ENCODE assay signal across 25 cellular contexts in genomic region chr18:51241226-51241625, GRCh38. TPM values are rescaled to one million over a fixed set of nuclear protein-coding genes. Genes with fewer than 3 reads are reported as not detected.
DNase-seq lines count a peak whose midpoint lies in the region; ATAC-seq, FAIRE-seq and TF ChIP-seq lines count a peak whose summit lies in the region.
"Had no signal": no experiment of that assay in that cellular context is flagged by ENCODE, and none has a peak within 500 bp of the region (broad histone marks: within the 10 kb centered on the region; RNA-seq: fewer than 3 reads in every experiment).

No MANE protein-coding gene starts in this region.

- H3K9ac ChIP-seq in endodermal cell (ENCODE audit: extremely low read depth, low read length, poor library complexity, severe bottlenecking), result no peak overlapping the region
- H3K9ac ChIP-seq: BLaER1, GM23248 had no signal

- H3K27me3 ChIP-seq in endodermal cell (ENCODE audit: control insufficient read depth, insufficient read depth, low read length, poor library complexity, severe bottlenecking) (no peaks in the 10 kb centered on the region), aorta (ENCODE audit: control insufficient read depth in 1 of 2, insufficient read depth in 2 of 2, low read length in 1 of 2) (no peaks in the 10 kb centered on the region)
- H3K27me3 ChIP-seq: BLaER1 had no signal

- FAIRE-seq in D721Med (lab: Jason Lieb, UNC), result peak; percentile 11
- FAIRE-seq: A204.1, GM12878, GM19239, H54 had no signal

- intact Hi-C loops in aorta (cut with DNase I), result no loop called here

- no peak for DNase-seq in D721Med (ENCODE audit: insufficient read length, low spot score)
- peak; percentile 22 for DNase-seq in NCI-H82 treated with DMSO at 0.1 percent for 48 hours (lab: John Stamatoyannopoulos, UW; ENCODE audit: unreplicated experiment)
- DNase-seq in endodermal cell, result no peak
- DNase-seq in chondrocyte (ENCODE audit: low spot score), result no peak
- no peak for DNase-seq in aorta
- DNase-seq: Caco-2; CD4-positive, CD25-positive, alpha-beta regulatory T cell; CD8-positive, alpha-beta T cell; DMS 273 treated with DMSO at 0.1 percent for 48 hours; DMS79; EL; GDM1; GM23248; HFFc6 had no signal

- H3K36me3 ChIP-seq in endodermal cell (ENCODE audit: control insufficient read depth, insufficient read depth, low read length) (no peaks in the 10 kb centered on the region), aorta (ENCODE audit: control insufficient read depth in 1 of 2, insufficient read depth in 2 of 2, low read length in 1 of 2) (no peaks in the 10 kb centered on the region)
- H3K36me3 ChIP-seq: BLaER1, HAP-1 had no signal

- H3K27ac Mint-ChIP-seq in endodermal cell (no peak overlapping the region), chondrocyte (ENCODE audit: unreplicated experiment) (no peak overlapping the region)
- H3K27ac Mint-ChIP-seq in stimulated activated memory B cell treated with anti-CD40 and anti-IgM and Interleukin-4, amounts not matched to agents 10 μg/mL and 1 μg/mL and 100 μg/mL, for 72 hours, result peak overlapping the region; percentile 11
- H3K27ac Mint-ChIP-seq: B cell; CD8-positive, alpha-beta T cell; HFFc6 had no signal

- H3K4me3 Mint-ChIP-seq in endodermal cell, result no peak overlapping the region
- no peak overlapping the region for H3K4me3 Mint-ChIP-seq in stimulated activated memory B cell treated with anti-CD40 and anti-IgM and Interleukin-4, amounts not matched to agents 10 μg/mL and 1 μg/mL and 100 μg/mL, for 72 hours
- H3K4me3 Mint-ChIP-seq in chondrocyte (ENCODE audit: unreplicated experiment), result no peak overlapping the region
- H3K4me3 Mint-ChIP-seq: B cell; CD4-positive, CD25-positive, alpha-beta regulatory T cell; CD8-positive, alpha-beta T cell; HFFc6 had no signal

- TF ChIP-seq CTCF in D721Med (IDR thresholded peaks at IDR 0.05; ENCODE audit: insufficient read depth, missing control alignments) (no peak), endodermal cell (conservative IDR thresholded peaks at IDR 0.05) (no peak), chondrocyte (IDR thresholded peaks at IDR 0.05) (no peak)

- H3K9me3 Mint-ChIP-seq in endodermal cell (no peaks in the 10 kb centered on the region), chondrocyte (ENCODE audit: low read depth) (no peaks in the 10 kb centered on the region)
- H3K9me3 Mint-ChIP-seq in stimulated activated memory B cell treated with anti-CD40 and anti-IgM and Interleukin-4, amounts not matched to agents 10 μg/mL and 1 μg/mL and 100 μg/mL, for 72 hours, result no peaks in the 10 kb centered on the region
- H3K9me3 Mint-ChIP-seq: CD8-positive, alpha-beta T cell; HFFc6 had no signal

- H3K27ac ChIP-seq in endodermal cell (ENCODE audit: low read depth, low read length) (no peak overlapping the region), aorta (ENCODE audit: low read depth in 1 of 2, low read length in 2 of 2) (no peak overlapping the region)
- H3K27ac ChIP-seq: 22Rv1, BLaER1, C4-2B, GM23248 had no signal

- H3K27me3 Mint-ChIP-seq in endodermal cell (ENCODE audit: insufficient read depth) (no peaks in the 10 kb centered on the region), chondrocyte (ENCODE audit: low read depth) (no peaks in the 10 kb centered on the region)
- H3K27me3 Mint-ChIP-seq in stimulated activated memory B cell treated with anti-CD40 and anti-IgM and Interleukin-4, amounts not matched to agents 10 μg/mL and 1 μg/mL and 100 μg/mL, for 72 hours, result no peaks in the 10 kb centered on the region
- H3K27me3 Mint-ChIP-seq: CD4-positive, CD25-positive, alpha-beta regulatory T cell had no signal

- H3K9me3 ChIP-seq in endodermal cell (ENCODE audit: control insufficient read depth, low read length) (no peaks in the 10 kb centered on the region), aorta (ENCODE audit: control insufficient read depth, low read length) (no peaks in the 10 kb centered on the region)
- H3K9me3 ChIP-seq: Caco-2, HAP-1 had no signal

- H3K4me1 ChIP-seq in endodermal cell (ENCODE audit: control insufficient read depth, insufficient read depth, low read length), result peaks cover 6% of the 10 kb centered on the region
- no peaks in the 10 kb centered on the region for H3K4me1 ChIP-seq in aorta (ENCODE audit: control insufficient read depth in 1 of 2, insufficient read depth in 2 of 2, low read length in 2 of 2)
- H3K4me1 ChIP-seq: HAP-1 had no signal

- H3K4me3 ChIP-seq in endodermal cell (ENCODE audit: low read length), result peak overlapping the region; percentile 38
- no peak overlapping the region for H3K4me3 ChIP-seq in aorta (ENCODE audit: low read length in 2 of 2)
- H3K4me3 ChIP-seq: BLaER1, GM12878, GM23248, HAP-1 had no signal

- H3K4me1 Mint-ChIP-seq in endodermal cell (peaks cover 23% of the 10 kb centered on the region), chondrocyte (ENCODE audit: low read depth) (peaks cover 12% of the 10 kb centered on the region)
- no peaks in the 10 kb centered on the region for H3K4me1 Mint-ChIP-seq in stimulated activated memory B cell treated with anti-CD40 and anti-IgM and Interleukin-4, amounts not matched to agents 10 μg/mL and 1 μg/mL and 100 μg/mL, for 72 hours
- H3K4me1 Mint-ChIP-seq: B cell had no signal

- no peak for ATAC-seq in stimulated activated memory B cell treated with anti-CD40 and anti-IgM and Interleukin-4, amounts not matched to agents 10 μg/mL and 1 μg/mL and 100 μg/mL, for 72 hours
- ATAC-seq in aorta (ENCODE audit: low FRiP score), result no peak
- no peak for ATAC-seq in HG03280 (IDR thresholded peaks at IDR 0.05; ENCODE audit: unreplicated experiment)
- ATAC-seq: CD8-positive, alpha-beta T cell; GM12878 had no signal

- WGBS in endodermal cell (ENCODE audit: insufficient coverage in 1 of 2, insufficient read length in 1 of 2), 2 experiments, result 72 to 79% methylated on average over 3 of the region's 3 CpGs
- WGBS in aorta, 2 donors, result 77 to 81% methylated on average over 3 of the region's 3 CpGs

- H3K36me3 Mint-ChIP-seq in endodermal cell (ENCODE audit: low read depth) (no peaks in the 10 kb centered on the region), chondrocyte (ENCODE audit: low read depth) (no peaks in the 10 kb centered on the region)
- no peaks in the 10 kb centered on the region for H3K36me3 Mint-ChIP-seq in stimulated activated memory B cell treated with anti-CD40 and anti-IgM and Interleukin-4, amounts not matched to agents 10 μg/mL and 1 μg/mL and 100 μg/mL, for 72 hours
- H3K36me3 Mint-ChIP-seq: CD4-positive, CD25-positive, alpha-beta regulatory T cell; CD8-positive, alpha-beta T cell had no signal

RNA-seq across cellular contexts. Expression of gene MEX3C, which starts 43.7 kb away (rescaled TPM):
- total RNA-seq in endodermal cell (10 to 100 TPM; 60.1 to 68.4 TPM), chondrocyte (49.0 to 55.1 TPM (median 54.7 TPM) in 3 replicates), aorta (10 to 100 TPM; 30.9 to 31.7 TPM)
- 80.9 TPM for polyA plus RNA-seq in endodermal cell (2013, experiment 1 of 2)
- 75.9 TPM for polyA plus RNA-seq in endodermal cell (2013, experiment 2 of 2)
- polyA plus RNA-seq in aorta, result 10 to 100 TPM in 1 of 2 donors, 1 to 10 TPM in 1; 7.6 to 11.1 TPM
